Comparison of ENCODE assay signal across 2 cellular contexts in genomic region chr7:5524580-5525270, GRCh38.
A peak's percentile ranks its signal among the peaks of the same experiment; 100 is the strongest.
TF ChIP-seq lines count a peak whose summit lies in the region.
"Not testable (repeated sequence)": the region's sequence is repeated elsewhere in the genome, so short reads cannot be mapped to it uniquely, and the experiment has no call there.

No MANE protein-coding gene starts in this region.

TF ChIP-seq in SK-N-SH, 30 proteins besides CTCF, POLR2A, EP300 and RAD21:
- TF ChIP-seq PBX3 (IDR thresholded peaks at IDR 0.05) (peak; percentile 1), POLR2AphosphoS5 (IDR thresholded peaks at IDR 0.05; ENCODE audit: low read depth, low read length) (peak; percentile 8; the same call in 1 of the 2 replicates)

TF ChIP-seq in K562, 482 proteins besides CTCF, POLR2A, EP300 and RAD21:
- peak; percentile 72 for TF ChIP-seq RBFOX2 (IDR thresholded peaks at IDR 0.05; ENCODE audit: low read depth, low read length)
- TF ChIP-seq SIRT6 (IDR thresholded peaks at IDR 0.05; ENCODE audit: low read depth, low read length), result peak; percentile 50
- TF ChIP-seq ZNF511 (CRISPR knock-in tag; IDR thresholded peaks at IDR 0.05), result 0 out of 2 replicates have a peak, but pooled peaks have one; percentile 40
- not testable (repeated sequence) for TF ChIP-seq JUN (IDR thresholded peaks at IDR 0.05; ENCODE audit: borderline replicate concordance, low read depth, low read length); CREB1 (IDR thresholded peaks at IDR 0.05)
- 0 out of 2 replicates have a peak, but pooled peaks have one; percentile 64 for TF ChIP-seq JUN (CRISPR knock-in tag; IDR thresholded peaks at IDR 0.05; ENCODE audit: borderline replicate concordance)
- TF ChIP-seq POLR2H (tag; IDR thresholded peaks at IDR 0.05; ENCODE audit: low read depth), result 0 out of 2 replicates have a peak, but pooled peaks have one; percentile 12
- peak; percentile 37; the same call in 1 of the 2 replicates for TF ChIP-seq CREB1 (CRISPR knock-in tag; IDR thresholded peaks at IDR 0.05)
- 0 out of 2 replicates have a peak, but pooled peaks have one; percentile 50 for TF ChIP-seq GTF2E2 (tag; IDR thresholded peaks at IDR 0.05)
- TF ChIP-seq HBP1 (CRISPR knock-in tag; IDR thresholded peaks at IDR 0.05), result 0 out of 2 replicates have a peak, but pooled peaks have one; percentile 17
- peak; percentile 11 for TF ChIP-seq HNRNPL (IDR thresholded peaks at IDR 0.05; ENCODE audit: low read depth, low read length)
- TF ChIP-seq CEBPB (tag; IDR thresholded peaks at IDR 0.05), result peak; percentile 58; the same call in 1 of the 2 replicates
- TF ChIP-seq POLR2AphosphoS5 (IDR thresholded peaks at IDR 0.05; ENCODE audit: control insufficient read depth, insufficient read depth, low read depth, low read length), result peak; percentile 31
- TF ChIP-seq ZNF121 (CRISPR knock-in tag; conservative IDR thresholded peaks at IDR 0.05), result peak; percentile 8; the same call in 1 of the 2 replicates
- peak; percentile 87; the same call in 1 of the 2 replicates for TF ChIP-seq ZBTB49 (CRISPR knock-in tag; IDR thresholded peaks at IDR 0.05; ENCODE audit: borderline replicate concordance)
- peak; percentile 47 for TF ChIP-seq GABPB1 (CRISPR knock-in tag; IDR thresholded peaks at IDR 0.05)
- TF ChIP-seq CHCHD3 (CRISPR knock-in tag; IDR thresholded peaks at IDR 0.05), result 0 out of 2 replicates have a peak, but pooled peaks have one; percentile 2
- peak; percentile 82 for TF ChIP-seq POLR2G (IDR thresholded peaks at IDR 0.05; ENCODE audit: low read depth, low read length)
- TF ChIP-seq ZNF444 (CRISPR knock-in tag; IDR thresholded peaks at IDR 0.05), result 0 out of 2 replicates have a peak, but pooled peaks have one; percentile 14
- peak; percentile 84; the same call in 1 of the 2 replicates for TF ChIP-seq ZNF431 (CRISPR knock-in tag; IDR thresholded peaks at IDR 0.05)
- TF ChIP-seq HNRNPLL (IDR thresholded peaks at IDR 0.05; ENCODE audit: low read depth, low read length, poor library complexity, severe bottlenecking), result peak; percentile 3
- TF ChIP-seq RBM22 (IDR thresholded peaks at IDR 0.05; ENCODE audit: low read depth, low read length, poor library complexity, severe bottlenecking), result peak; percentile 97
- 0 out of 2 replicates have a peak, but pooled peaks have one; percentile 61 for TF ChIP-seq ZNF282 (CRISPR knock-in tag; IDR thresholded peaks at IDR 0.05)
- 0 out of 2 replicates have a peak, but pooled peaks have one; percentile 39 for TF ChIP-seq ETS1 (conservative IDR thresholded peaks at IDR 0.05; ENCODE audit: control insufficient read depth, low read depth, low read length)
- peak; percentile 32; the same call in 1 of the 2 replicates for TF ChIP-seq ZNF609 (CRISPR knock-in tag; IDR thresholded peaks at IDR 0.05; ENCODE audit: borderline replicate concordance)
- TF ChIP-seq SIN3A (IDR thresholded peaks at IDR 0.05; ENCODE audit: borderline replicate concordance in 2 of 2, control insufficient read depth in 1 of 2, low read depth in 2 of 2, low read length in 2 of 2), result peak in 1 of 2 experiments; percentile 62; a peak in 1 of 4 replicates
- TF ChIP-seq ZBTB43 (CRISPR knock-in tag; IDR thresholded peaks at IDR 0.05), result 0 out of 2 replicates have a peak, but pooled peaks have one; percentile 28
- TF ChIP-seq TFAP4 (CRISPR knock-in tag; IDR thresholded peaks at IDR 0.05; ENCODE audit: borderline replicate concordance), result peak; percentile 24; the same call in 1 of the 2 replicates
